8 cellular contexts compared by ENCODE assay signal in genomic region chr17:43388198-43389021, GRCh38. TPM values are rescaled to one million over a fixed set of nuclear protein-coding genes. Genes with fewer than 3 reads are reported as not detected.
A peak's percentile ranks its signal among the peaks of the same experiment; 100 is the strongest.
DNase-seq lines count a peak whose midpoint lies in the region; ATAC-seq and TF ChIP-seq lines count a peak whose summit lies in the region.

No MANE protein-coding gene starts in this region.

- H3K9me2 ChIP-seq in SU-DHL-6 (replicated peaks; ENCODE audit: insufficient read depth, low read length), result no peaks in the 10 kb centered on the region

- H3K27ac ChIP-seq in SU-DHL-6 (ENCODE audit: low read depth, low read length) (peak overlapping the region; percentile 48), cardiac muscle cell (peak overlapping the region; percentile 77), trophoblast cell (ENCODE audit: low read depth, low read length) (peak overlapping the region; percentile 80), tibial nerve (peak overlapping the region; percentile 98 to 100 (median 100))

- peak overlapping the region; percentile 22 for H3K4ac ChIP-seq in trophoblast cell (ENCODE audit: low read depth, low read length)

- TF ChIP-seq POLR2A in tibial nerve (IDR thresholded peaks at IDR 0.05), result peak; percentile 96 to 98

- H3K9ac ChIP-seq in SU-DHL-6 (ENCODE audit: low read length) (peak overlapping the region; percentile 47), trophoblast cell (ENCODE audit: low read length) (peak overlapping the region; percentile 35)

- H2AFZ ChIP-seq in SU-DHL-6 (ENCODE audit: low read depth, low read length, severe bottlenecking) (peak overlapping the region; percentile 94), trophoblast cell (ENCODE audit: insufficient read depth, low read length, poor library complexity) (peak overlapping the region; percentile 51)

- H3K14ac ChIP-seq in trophoblast cell (ENCODE audit: low read length), result peak overlapping the region; percentile 60

- H4K20me1 ChIP-seq in SU-DHL-6 (ENCODE audit: low read depth, low read length), result no peaks in the 10 kb centered on the region

- H3K9me3 Mint-ChIP-seq in activated naive CD8-positive, alpha-beta T cell treated with anti-CD3 and anti-CD28 coated beads, Interleukin-2, amount 50 U/mL, for 24 hours, result no peaks in the 10 kb centered on the region

- peak overlapping the region; percentile 62 for H4K91ac ChIP-seq in trophoblast cell (ENCODE audit: low read depth, low read length)

- peak overlapping the region; percentile 60 for H3K4me3 ChIP-seq in SU-DHL-6 (ENCODE audit: insufficient read depth, low read length, poor library complexity, severe bottlenecking)
- peak overlapping the region; percentile 45 for H3K4me3 ChIP-seq in cardiac muscle cell
- H3K4me3 ChIP-seq in trophoblast cell (ENCODE audit: low read depth, low read length), result peak overlapping the region; percentile 68
- H3K4me3 ChIP-seq in tibial nerve, result peak overlapping the region; percentile 76 to 93 (median 87)

- peak overlapping the region; percentile 96 for H3K4me3 Mint-ChIP-seq in activated naive CD8-positive, alpha-beta T cell treated with anti-CD3 and anti-CD28 coated beads, Interleukin-2, amount 50 U/mL, for 24 hours

- no peak overlapping the region for H2AK5ac ChIP-seq in trophoblast cell (ENCODE audit: low read length)

- no peaks in the 10 kb centered on the region for H3K36me3 Mint-ChIP-seq in activated naive CD8-positive, alpha-beta T cell treated with anti-CD3 and anti-CD28 coated beads, Interleukin-2, amount 50 U/mL, for 24 hours (ENCODE audit: low read depth)

- H3K36me3 ChIP-seq in SU-DHL-6 (ENCODE audit: low read length) (no peaks in the 10 kb centered on the region), cardiac muscle cell (no peaks in the 10 kb centered on the region), trophoblast cell (ENCODE audit: control insufficient read depth in 1 of 2, insufficient read depth in 2 of 2, low read length in 2 of 2) (no peaks in the 10 kb centered on the region), tibial nerve (no peaks in the 10 kb centered on the region)

- H3K23ac ChIP-seq in trophoblast cell (ENCODE audit: low read length), result no peak overlapping the region

- no CpG with 5 or more reads among the region's 42 CpGs for WGBS in trophoblast cell (ENCODE audit: extremely low coverage, insufficient coverage, insufficient read length)
- WGBS in tibial nerve, 2 donors, result 0 to 1% methylated on average over 29 to 41 of the region's 42 CpGs

- peak overlapping the region; percentile 94 for H4K8ac ChIP-seq in trophoblast cell (ENCODE audit: low read depth, low read length)

- peaks cover 11% of the 10 kb centered on the region for H3K79me1 ChIP-seq in trophoblast cell (ENCODE audit: low read length)

- DNase-seq in GF-D8 (lab: John Stamatoyannopoulos, UW) (peak; percentile 84), NCI-H128 (lab: John Stamatoyannopoulos, UW; ENCODE audit: unreplicated experiment) (peak; percentile 54), cardiac muscle cell (ENCODE audit: low read depth in 1 of 2, low spot score in 1 of 2) (peak; percentile 88 to 96), trophoblast cell (peak; percentile 94 to 97), tibial nerve (ENCODE audit: low spot score in 2 of 2) (peak; percentile 90 to 94)
- peak; percentile 91 for DNase-seq in activated naive CD8-positive, alpha-beta T cell treated with anti-CD3 and anti-CD28 coated beads, Interleukin-2, amount 50 U/mL, for 24 hours

- peak overlapping the region; percentile 8 for H2BK120ac ChIP-seq in trophoblast cell (ENCODE audit: insufficient read depth, low read length, poor library complexity)

- peaks cover 21% of the 10 kb centered on the region for H3K4me1 Mint-ChIP-seq in activated naive CD8-positive, alpha-beta T cell treated with anti-CD3 and anti-CD28 coated beads, Interleukin-2, amount 50 U/mL, for 24 hours

- H3K9me3 ChIP-seq in SU-DHL-6 (ENCODE audit: insufficient read depth, low read length) (no peaks in the 10 kb centered on the region), cardiac muscle cell (ENCODE audit: low read depth) (no peaks in the 10 kb centered on the region), trophoblast cell (ENCODE audit: insufficient read depth, low read depth, low read length) (no peaks in the 10 kb centered on the region), tibial nerve (no peaks in the 10 kb centered on the region)

- peak overlapping the region; percentile 44 for H2BK5ac ChIP-seq in trophoblast cell (ENCODE audit: low read depth, low read length, poor library complexity)

- no peaks in the 10 kb centered on the region for H3K27me3 Mint-ChIP-seq in activated naive CD8-positive, alpha-beta T cell treated with anti-CD3 and anti-CD28 coated beads, Interleukin-2, amount 50 U/mL, for 24 hours

- H3K27me3 ChIP-seq in SU-DHL-6 (ENCODE audit: low read length) (no peaks in the 10 kb centered on the region), cardiac muscle cell (no peaks in the 10 kb centered on the region), trophoblast cell (ENCODE audit: insufficient read depth, low read length) (no peaks in the 10 kb centered on the region), tibial nerve (no peaks in the 10 kb centered on the region)

- no peak overlapping the region for H2BK12ac ChIP-seq in trophoblast cell (ENCODE audit: low read length)

- H3F3A ChIP-seq in SU-DHL-6 (ENCODE audit: insufficient read depth), result no peaks in the 10 kb centered on the region

- H3K4me2 ChIP-seq in SU-DHL-6 (ENCODE audit: low read depth, low read length, poor library complexity, severe bottlenecking) (peak overlapping the region; percentile 75), trophoblast cell (ENCODE audit: low read length) (peak overlapping the region; percentile 73)

- peak overlapping the region; percentile 20 for H4K12ac ChIP-seq in trophoblast cell (ENCODE audit: low read depth, low read length)

- peak; percentile 36 to 98 for TF ChIP-seq EP300 in tibial nerve (IDR thresholded peaks at IDR 0.05)

- TF ChIP-seq CTCF in SU-DHL-6 (IDR thresholded peaks at IDR 0.05; ENCODE audit: insufficient read depth, low read length, poor library complexity, severe bottlenecking), result no peak
- no peak for TF ChIP-seq CTCF in cardiac muscle cell (IDR thresholded peaks at IDR 0.05; ENCODE audit: low read depth, low read length)
- TF ChIP-seq CTCF in tibial nerve (IDR thresholded peaks at IDR 0.05), result peak in 2 of 5 experiments; percentile 9 to 42

- H3K27ac Mint-ChIP-seq in activated naive CD8-positive, alpha-beta T cell treated with anti-CD3 and anti-CD28 coated beads, Interleukin-2, amount 50 U/mL, for 24 hours, result peak overlapping the region; percentile 99

- ATAC-seq in HG02571 (IDR thresholded peaks at IDR 0.05; ENCODE audit: unreplicated experiment), result peak; percentile 78
- peak; percentile 74 for ATAC-seq in activated naive CD8-positive, alpha-beta T cell treated with anti-CD3 and anti-CD28 coated beads, Interleukin-2, amount 50 U/mL, for 24 hours

- H3K79me2 ChIP-seq in SU-DHL-6 (ENCODE audit: insufficient read depth, low read length), result no peaks in the 10 kb centered on the region
- H3K79me2 ChIP-seq in trophoblast cell (ENCODE audit: control insufficient read depth, insufficient read depth, low read length, poor library complexity), result peaks cover 4% of the 10 kb centered on the region

- H3K4me1 ChIP-seq in cardiac muscle cell (ENCODE audit: low read depth) (peaks cover 7% of the 10 kb centered on the region), trophoblast cell (ENCODE audit: control insufficient read depth in 1 of 2, insufficient read depth in 2 of 2, low read length in 2 of 2) (no peaks in the 10 kb centered on the region), tibial nerve (peaks cover 0 to 27% (median 6%) of the 10 kb centered on the region in 4 donors)

- H3K18ac ChIP-seq in trophoblast cell (ENCODE audit: low read length), result peak overlapping the region; percentile 36

RNA-seq across cellular contexts. Expression of gene ARL4D, which starts 10.4 kb away (rescaled TPM):
- total RNA-seq in cardiac muscle cell, result 18.7 and 32.4 TPM in 2 replicates
- polyA plus RNA-seq in cardiac muscle cell, result 36.3 and 39.0 TPM in 2 replicates
- 11.4 and 12.1 TPM in 2 replicates for polyA plus RNA-seq in trophoblast cell (2013)
- total RNA-seq in tibial nerve, result 10 to 100 TPM; 27.9 to 65.8 (median 53.0) TPM

Comparison
In these comparisons a context has a peak if more than half of its experiments do, and no peak if none do; other contexts are left out.
1. Peak in every context shown above with its lines: DNase-seq, ATAC-seq, H3K4me3 ChIP-seq and H3K27ac ChIP-seq.
2. H3K27ac ChIP-seq: peak in every context shown above with its lines; median percentile 100 in tibial nerve; 80 in trophoblast cell; 77 in cardiac muscle cell; 48 in SU-DHL-6.